ENCODE assay signal across 9 cellular contexts in genomic region chr5:112210430-112211005, GRCh38.
DNase-seq lines count a peak whose midpoint lies in the region; ATAC-seq and TF ChIP-seq lines count a peak whose summit lies in the region.
"Had no signal": no experiment of that assay in that cellular context is flagged by ENCODE, and none has a peak within 500 bp of the region (broad histone marks: within the 10 kb centered on the region; RNA-seq: fewer than 3 reads in every experiment).

No MANE protein-coding gene starts in this region.

- H3K4me1 ChIP-seq in OCI-LY1 (ENCODE audit: insufficient read depth, low read length, severe bottlenecking), result no peaks in the 10 kb centered on the region

- no peaks in the 10 kb centered on the region for H4K20me1 ChIP-seq in OCI-LY1 (ENCODE audit: insufficient read depth, low read length)

- no peak for ATAC-seq in stimulated activated memory B cell treated with anti-CD40 and anti-IgM and Interleukin-4, amounts not matched to agents 10 μg/mL and 1 μg/mL and 100 μg/mL, for 72 hours

- peaks cover 13% of the 10 kb centered on the region for H3K4me1 Mint-ChIP-seq in endothelial cell (ENCODE audit: unreplicated experiment)
- H3K4me1 Mint-ChIP-seq in activated T-helper 2 cell treated with anti-CD3 and anti-CD28 coated beads, Interferon-gamma antibody, Interleukin-2, Interleukin-4, amounts not matched to agents 10 μg/mL and 5 μg/mL and 100 μg/mL, durations not matched to agents 14 hours and 24 hours and 36 hours (ENCODE audit: low read depth), result no peaks in the 10 kb centered on the region
- H3K4me1 Mint-ChIP-seq in stimulated activated memory B cell treated with anti-CD40 and anti-IgM and Interleukin-4, amounts not matched to agents 10 μg/mL and 1 μg/mL and 100 μg/mL, for 72 hours, result no peaks in the 10 kb centered on the region

- no peak overlapping the region for H3K4me2 ChIP-seq in OCI-LY1 (ENCODE audit: low read length)

- H3K27ac ChIP-seq in OCI-LY1 (ENCODE audit: low read depth, low read length, poor library complexity, severe bottlenecking), result no peak overlapping the region

- H3K9me3 ChIP-seq in OCI-LY1 (ENCODE audit: low read length), result no peaks in the 10 kb centered on the region

- no peaks in the 10 kb centered on the region for H3K27me3 ChIP-seq in OCI-LY1 (ENCODE audit: insufficient read depth, low read length)

- no peaks in the 10 kb centered on the region for H3K9me3 Mint-ChIP-seq in endothelial cell (ENCODE audit: unreplicated experiment)
- no peaks in the 10 kb centered on the region for H3K9me3 Mint-ChIP-seq in activated T-helper 2 cell treated with anti-CD3 and anti-CD28 coated beads, Interferon-gamma antibody, Interleukin-2, Interleukin-4, amounts not matched to agents 10 μg/mL and 5 μg/mL and 100 μg/mL, durations not matched to agents 14 hours and 24 hours and 36 hours
- no peaks in the 10 kb centered on the region for H3K9me3 Mint-ChIP-seq in stimulated activated memory B cell treated with anti-CD40 and anti-IgM and Interleukin-4, amounts not matched to agents 10 μg/mL and 1 μg/mL and 100 μg/mL, for 72 hours
- H3K9me3 Mint-ChIP-seq: stimulated activated naive CD8-positive, alpha-beta T cell treated with anti-CD3 and anti-CD28 coated beads, Interleukin-15, Interleukin-2, amounts not matched to agents 100 ng/mL and 50 ng/mL, for 24 hours had no signal

- peak overlapping the region; percentile 64 for H3K27ac Mint-ChIP-seq in endothelial cell (ENCODE audit: unreplicated experiment)
- no peak overlapping the region for H3K27ac Mint-ChIP-seq in activated T-helper 2 cell treated with anti-CD3 and anti-CD28 coated beads, Interferon-gamma antibody, Interleukin-2, Interleukin-4, amounts not matched to agents 10 μg/mL and 5 μg/mL and 100 μg/mL, durations not matched to agents 14 hours and 24 hours and 36 hours
- H3K27ac Mint-ChIP-seq in stimulated activated memory B cell treated with anti-CD40 and anti-IgM and Interleukin-4, amounts not matched to agents 10 μg/mL and 1 μg/mL and 100 μg/mL, for 72 hours, result no peak overlapping the region
- H3K27ac Mint-ChIP-seq: stimulated activated naive CD8-positive, alpha-beta T cell treated with anti-CD3 and anti-CD28 coated beads, Interleukin-15, Interleukin-2, amounts not matched to agents 100 ng/mL and 50 ng/mL, for 24 hours had no signal

- H3F3A ChIP-seq in OCI-LY1 (ENCODE audit: insufficient read depth, low read length), result no peaks in the 10 kb centered on the region

- H3K9me2 ChIP-seq in OCI-LY1 (ENCODE audit: low read depth, low read length), result no peaks in the 10 kb centered on the region

- H3K27me3 Mint-ChIP-seq in endothelial cell (ENCODE audit: unreplicated experiment), result no peaks in the 10 kb centered on the region
- H3K27me3 Mint-ChIP-seq in activated T-helper 2 cell treated with anti-CD3 and anti-CD28 coated beads, Interferon-gamma antibody, Interleukin-2, Interleukin-4, amounts not matched to agents 10 μg/mL and 5 μg/mL and 100 μg/mL, durations not matched to agents 14 hours and 24 hours and 36 hours (ENCODE audit: low read depth), result peaks cover 6% of the 10 kb centered on the region
- H3K27me3 Mint-ChIP-seq in stimulated activated memory B cell treated with anti-CD40 and anti-IgM and Interleukin-4, amounts not matched to agents 10 μg/mL and 1 μg/mL and 100 μg/mL, for 72 hours, result peaks cover 11% of the 10 kb centered on the region

- H3K4me3 ChIP-seq in OCI-LY1 (ENCODE audit: low read depth, low read length, poor library complexity, severe bottlenecking), result no peak overlapping the region

- no peak overlapping the region for H2AFZ ChIP-seq in OCI-LY1 (ENCODE audit: low read length)

- H3K4me3 Mint-ChIP-seq in endothelial cell (ENCODE audit: unreplicated experiment), result no peak overlapping the region
- no peak overlapping the region for H3K4me3 Mint-ChIP-seq in activated T-helper 2 cell treated with anti-CD3 and anti-CD28 coated beads, Interferon-gamma antibody, Interleukin-2, Interleukin-4, amounts not matched to agents 10 μg/mL and 5 μg/mL and 100 μg/mL, durations not matched to agents 14 hours and 24 hours and 36 hours (ENCODE audit: low read depth)
- H3K4me3 Mint-ChIP-seq in stimulated activated memory B cell treated with anti-CD40 and anti-IgM and Interleukin-4, amounts not matched to agents 10 μg/mL and 1 μg/mL and 100 μg/mL, for 72 hours, result no peak overlapping the region
- H3K4me3 Mint-ChIP-seq: stimulated activated naive CD8-positive, alpha-beta T cell treated with anti-CD3 and anti-CD28 coated beads, Interleukin-15, Interleukin-2, amounts not matched to agents 100 ng/mL and 50 ng/mL, for 24 hours had no signal

- intact Hi-C loops in activated T-helper 2 cell treated with anti-CD3 and anti-CD28 coated beads, Interferon-gamma antibody, Interleukin-2, Interleukin-4, amounts not matched to agents 10 μg/mL and 5 μg/mL and 100 μg/mL, durations not matched to agents 14 hours and 24 hours and 36 hours (cut with micrococcal nuclease), result no loop called here

- peak; percentile 68 for TF ChIP-seq CTCF in OCI-LY1 (IDR thresholded peaks at IDR 0.05; ENCODE audit: low read length)
- peak; percentile 60 for TF ChIP-seq CTCF in endothelial cell (IDR thresholded peaks at IDR 0.05; ENCODE audit: unreplicated experiment)

- peak; percentile 9 for DNase-seq in stimulated activated CD4-positive, alpha-beta T cell treated with anti-CD3 and anti-CD28 coated beads, Interleukin-15, amount 100 ng/mL, for 24 hours
- no peak for DNase-seq in stimulated activated CD4-positive, alpha-beta T cell treated with anti-CD3 and anti-CD28 coated beads, Interleukin-2, amount 100 ng/mL, for 24 hours
- peak; percentile 45 for DNase-seq in endothelial cell (ENCODE audit: low spot score)
- peak; percentile 40 for DNase-seq in mucosa of gallbladder (ENCODE audit: low spot score)
- no peak for DNase-seq in activated T-helper 2 cell treated with anti-CD3 and anti-CD28 coated beads, Interferon-gamma antibody, Interleukin-2, Interleukin-4, amounts not matched to agents 10 μg/mL and 5 μg/mL and 100 μg/mL, durations not matched to agents 14 hours and 24 hours and 36 hours (ENCODE audit: low spot score)
- DNase-seq in stimulated activated CD4-positive, alpha-beta T cell treated with anti-CD3 and anti-CD28 coated beads, Interleukin-4, amount 100 ng/mL, for 24 hours, result no peak

- H3K36me3 ChIP-seq in OCI-LY1 (ENCODE audit: insufficient read depth, low read length), result no peaks in the 10 kb centered on the region

- H3K79me2 ChIP-seq in OCI-LY1 (ENCODE audit: insufficient read depth, low read length), result no peaks in the 10 kb centered on the region

- peaks cover 12% of the 10 kb centered on the region for H3K36me3 Mint-ChIP-seq in endothelial cell (ENCODE audit: low read depth, unreplicated experiment)
- no peaks in the 10 kb centered on the region for H3K36me3 Mint-ChIP-seq in activated T-helper 2 cell treated with anti-CD3 and anti-CD28 coated beads, Interferon-gamma antibody, Interleukin-2, Interleukin-4, amounts not matched to agents 10 μg/mL and 5 μg/mL and 100 μg/mL, durations not matched to agents 14 hours and 24 hours and 36 hours (ENCODE audit: low read depth)
- no peaks in the 10 kb centered on the region for H3K36me3 Mint-ChIP-seq in stimulated activated memory B cell treated with anti-CD40 and anti-IgM and Interleukin-4, amounts not matched to agents 10 μg/mL and 1 μg/mL and 100 μg/mL, for 72 hours

- H3K9ac ChIP-seq in OCI-LY1 (ENCODE audit: low read length), result no peak overlapping the region

Comparison
In these comparisons a context has a peak if more than half of its experiments do, and no peak if none do; other contexts are left out.
1. DNase-seq: peak in stimulated activated CD4-positive, alpha-beta T cell treated with anti-CD3 and anti-CD28 coated beads, Interleukin-15, amount 100 ng/mL, for 24 hours (single experiment), endothelial cell (single experiment) and mucosa of gallbladder (single experiment); none in stimulated activated CD4-positive, alpha-beta T cell treated with anti-CD3 and anti-CD28 coated beads, Interleukin-2, amount 100 ng/mL, for 24 hours (0 of 2), activated T-helper 2 cell treated with anti-CD3 and anti-CD28 coated beads, Interferon-gamma antibody, Interleukin-2, Interleukin-4, amounts not matched to agents 10 μg/mL and 5 μg/mL and 100 μg/mL, durations not matched to agents 14 hours and 24 hours and 36 hours (single experiment) and stimulated activated CD4-positive, alpha-beta T cell treated with anti-CD3 and anti-CD28 coated beads, Interleukin-4, amount 100 ng/mL, for 24 hours (single experiment).